In the genomic region with DNA sequence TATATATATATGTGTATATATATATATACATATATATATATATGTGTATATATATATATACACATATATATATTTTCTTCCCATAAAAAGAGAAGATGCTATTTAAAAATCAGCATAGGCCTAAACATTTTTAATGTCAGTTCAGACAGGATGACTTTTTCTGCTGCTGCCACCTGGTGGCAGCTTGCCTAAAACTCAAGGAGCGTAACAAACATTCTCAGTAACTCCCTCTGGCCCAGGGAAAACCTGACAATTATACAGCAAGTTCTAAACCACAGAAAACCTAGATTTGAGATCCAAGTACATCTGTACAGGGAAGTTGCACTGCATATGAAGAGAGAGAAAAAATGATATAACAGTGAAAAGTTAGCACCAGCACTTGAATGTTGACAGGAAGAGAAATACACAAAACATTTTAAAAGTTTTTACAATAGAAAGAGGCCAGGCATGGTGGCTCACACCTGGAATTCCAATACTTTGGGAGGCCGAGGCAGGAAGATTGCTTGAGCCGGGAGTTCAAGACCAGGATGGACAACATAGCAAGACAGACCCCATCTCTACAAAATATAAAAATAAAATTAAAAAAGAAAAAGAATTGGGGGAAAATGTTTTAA, we compare ENCODE assay signal across 9 cellular contexts. TPM values are rescaled to one million over a fixed set of nuclear protein-coding genes. Genes with fewer than 3 reads are reported as not detected.
DNase-seq lines count a peak whose midpoint lies in the region; ATAC-seq, FAIRE-seq and TF ChIP-seq lines count a peak whose summit lies in the region.
"Had no signal": no experiment of that assay in that cellular context is flagged by ENCODE, and none has a peak within 500 bp of the region (broad histone marks: within the 10 kb centered on the region; RNA-seq: fewer than 3 reads in every experiment).

No MANE protein-coding gene starts in this region.

- H3K9me3 Mint-ChIP-seq in activated CD4-positive, alpha-beta T cell treated with anti-CD3 and anti-CD28 coated beads, Interleukin-2, amount 10 ng/mL, durations not matched to agents 24 days and 14 days = no peaks in the 10 kb centered on the region
- no peaks in the 10 kb centered on the region for H3K9me3 Mint-ChIP-seq in naive thymus-derived CD4-positive, alpha-beta T cell
- H3K9me3 Mint-ChIP-seq: stimulated activated naive CD8-positive, alpha-beta T cell treated with anti-CD3 and anti-CD28 coated beads, Interleukin-15, Interleukin-2, amounts not matched to agents 100 ng/mL and 50 ng/mL, for 24 hours had no signal

- no peaks in the 10 kb centered on the region for H3K27me3 ChIP-seq in naive thymus-derived CD4-positive, alpha-beta T cell (ENCODE audit: control insufficient read depth in 2 of 2, insufficient read depth in 2 of 2, low read length in 2 of 2)

- no peaks in the 10 kb centered on the region for H3K36me3 Mint-ChIP-seq in activated CD4-positive, alpha-beta T cell treated with anti-CD3 and anti-CD28 coated beads, Interleukin-2, amount 10 ng/mL, durations not matched to agents 24 days and 14 days (ENCODE audit: low read depth)
- no peaks in the 10 kb centered on the region for H3K36me3 Mint-ChIP-seq in naive thymus-derived CD4-positive, alpha-beta T cell

- no peaks in the 10 kb centered on the region for H3K36me3 ChIP-seq in naive thymus-derived CD4-positive, alpha-beta T cell (ENCODE audit: control insufficient read depth in 2 of 3, insufficient read depth in 3 of 3, low read length in 3 of 3)

- H3K9me3 ChIP-seq in naive thymus-derived CD4-positive, alpha-beta T cell (ENCODE audit: control insufficient read depth in 2 of 3, low read length in 3 of 3) = no peaks in the 10 kb centered on the region

- no peak overlapping the region for H3K4me3 Mint-ChIP-seq in activated CD4-positive, alpha-beta T cell treated with anti-CD3 and anti-CD28 coated beads, Interleukin-2, amount 10 ng/mL, durations not matched to agents 24 days and 14 days
- H3K4me3 Mint-ChIP-seq in naive thymus-derived CD4-positive, alpha-beta T cell = no peak overlapping the region
- H3K4me3 Mint-ChIP-seq: stimulated activated naive CD8-positive, alpha-beta T cell treated with anti-CD3 and anti-CD28 coated beads, Interleukin-15, Interleukin-2, amounts not matched to agents 100 ng/mL and 50 ng/mL, for 24 hours had no signal

- no peak overlapping the region for H3K27ac ChIP-seq in naive thymus-derived CD4-positive, alpha-beta T cell (ENCODE audit: low read depth, low read length)

- no peak overlapping the region for H3K4me3 ChIP-seq in epithelial cell of esophagus (ENCODE audit: low read length)
- H3K4me3 ChIP-seq in naive thymus-derived CD4-positive, alpha-beta T cell (ENCODE audit: low read length) = no peak overlapping the region

- no peaks in the 10 kb centered on the region for H3K4me1 ChIP-seq in naive thymus-derived CD4-positive, alpha-beta T cell (ENCODE audit: control insufficient read depth in 2 of 2, insufficient read depth in 2 of 2, low read length in 2 of 2)

- no peaks in the 10 kb centered on the region for H3K4me1 Mint-ChIP-seq in activated CD4-positive, alpha-beta T cell treated with anti-CD3 and anti-CD28 coated beads, Interleukin-2, amount 10 ng/mL, durations not matched to agents 24 days and 14 days
- H3K4me1 Mint-ChIP-seq in naive thymus-derived CD4-positive, alpha-beta T cell = peaks cover 0 to 2% (median 0%) of the 10 kb centered on the region in 7 donors

- intact Hi-C loops in activated CD4-positive, alpha-beta T cell treated with anti-CD3 and anti-CD28 coated beads, Interleukin-2, amount 10 ng/mL, durations not matched to agents 24 days and 14 days (cut with micrococcal nuclease) = loop anchor here (1.0 to 2.0 kb wide), 3 partner anchors 171 to 514 kb away; no protein-coding TSS in a partner anchor
- intact Hi-C loops in naive thymus-derived CD4-positive, alpha-beta T cell (cut with micrococcal nuclease) = loop anchor here (1.0 to 5.0 kb wide), 4 partner anchors 171 to 515 kb away; no protein-coding TSS in a partner anchor

- POLR2A ChIA-PET in naive thymus-derived CD4-positive, alpha-beta T cell (lab: Charles Lee) = no interaction called here

- peaks cover 8% of the 10 kb centered on the region for H3K27me3 Mint-ChIP-seq in activated CD4-positive, alpha-beta T cell treated with anti-CD3 and anti-CD28 coated beads, Interleukin-2, amount 10 ng/mL, durations not matched to agents 24 days and 14 days
- peaks cover 17 to 39% (median 27%) of the 10 kb centered on the region in 5 donors for H3K27me3 Mint-ChIP-seq in naive thymus-derived CD4-positive, alpha-beta T cell

- CTCF ChIA-PET in naive thymus-derived CD4-positive, alpha-beta T cell (lab: Charles Lee) = interaction anchor here (0.7 to 1.5 kb wide), 4 partner anchors 9 to 517 kb away, joined by 3 read pairs; no protein-coding TSS in a partner anchor

- peak; percentile 45 for ATAC-seq in naive thymus-derived CD4-positive, alpha-beta T cell
- no peak for ATAC-seq in HG03571 (IDR thresholded peaks at IDR 0.05; ENCODE audit: unreplicated experiment)

- TF ChIP-seq CTCF in D721Med (IDR thresholded peaks at IDR 0.05; ENCODE audit: insufficient read depth, missing control alignments) = peak; percentile 80
- peak; percentile 78 for TF ChIP-seq CTCF in epithelial cell of esophagus (IDR thresholded peaks at IDR 0.05; ENCODE audit: insufficient read depth, low read depth, low read length, missing control alignments)

- DNase-seq in D721Med (ENCODE audit: insufficient read length, low spot score) (no peak), HCEC 1CT (peak; percentile 45), NCI-H2227 treated with DMSO at 0.1 percent for 48 hours (lab: John Stamatoyannopoulos, UW) (peak; percentile 9), epithelial cell of esophagus (ENCODE audit: low read depth) (peak; percentile 64), ureter (ENCODE audit: low spot score) (peak; percentile 50)
- DNase-seq in activated CD4-positive, alpha-beta T cell treated with anti-CD3 and anti-CD28 coated beads, Interleukin-2, amount 10 ng/mL, durations not matched to agents 24 days and 14 days = peak; percentile 81
- DNase-seq in naive thymus-derived CD4-positive, alpha-beta T cell = peak in 7 of 9 donors; percentile 7 to 35 (median 24)

- FAIRE-seq in D721Med (lab: Jason Lieb, UNC) = no peak

- no peak overlapping the region for H3K27ac Mint-ChIP-seq in activated CD4-positive, alpha-beta T cell treated with anti-CD3 and anti-CD28 coated beads, Interleukin-2, amount 10 ng/mL, durations not matched to agents 24 days and 14 days
- no peak overlapping the region for H3K27ac Mint-ChIP-seq in naive thymus-derived CD4-positive, alpha-beta T cell
- H3K27ac Mint-ChIP-seq: stimulated activated naive CD8-positive, alpha-beta T cell treated with anti-CD3 and anti-CD28 coated beads, Interleukin-15, Interleukin-2, amounts not matched to agents 100 ng/mL and 50 ng/mL, for 24 hours had no signal

RNA-seq across cellular contexts. Expression of a gene that starts 16.6 kb away (rescaled TPM):
- total RNA-seq in activated CD4-positive, alpha-beta T cell treated with anti-CD3 and anti-CD28 coated beads, Interleukin-2, amount 10 ng/mL, durations not matched to agents 24 days and 14 days = not detected in 2 replicates
- not detected for total RNA-seq in naive thymus-derived CD4-positive, alpha-beta T cell
- not detected for polyA plus RNA-seq in naive thymus-derived CD4-positive, alpha-beta T cell
- not detected for total RNA-seq in ureter

RNA-seq across cellular contexts. Expression of a gene that starts 24.9 kb away (rescaled TPM):
- not detected in 2 replicates for total RNA-seq in activated CD4-positive, alpha-beta T cell treated with anti-CD3 and anti-CD28 coated beads, Interleukin-2, amount 10 ng/mL, durations not matched to agents 24 days and 14 days
- not detected for total RNA-seq in naive thymus-derived CD4-positive, alpha-beta T cell
- polyA plus RNA-seq in naive thymus-derived CD4-positive, alpha-beta T cell = not detected
- not detected for total RNA-seq in ureter

RNA-seq across cellular contexts. Expression of a gene that starts 36.3 kb away (rescaled TPM):
- 31.0 and 31.6 TPM in 2 replicates for total RNA-seq in activated CD4-positive, alpha-beta T cell treated with anti-CD3 and anti-CD28 coated beads, Interleukin-2, amount 10 ng/mL, durations not matched to agents 24 days and 14 days
- total RNA-seq in naive thymus-derived CD4-positive, alpha-beta T cell = 10 to 100 TPM; 35.5 to 78.6 (median 63.9) TPM
- 10 to 100 TPM; 32.4 to 38.4 TPM for polyA plus RNA-seq in naive thymus-derived CD4-positive, alpha-beta T cell
- 39.5 TPM for total RNA-seq in ureter

RNA-seq across cellular contexts. Expression of a gene that starts 42.9 kb away (rescaled TPM):
- total RNA-seq in activated CD4-positive, alpha-beta T cell treated with anti-CD3 and anti-CD28 coated beads, Interleukin-2, amount 10 ng/mL, durations not matched to agents 24 days and 14 days = not detected in 2 replicates
- total RNA-seq in naive thymus-derived CD4-positive, alpha-beta T cell = not detected
- polyA plus RNA-seq in naive thymus-derived CD4-positive, alpha-beta T cell = not detected
- total RNA-seq in ureter = not detected
